In genomic region chr18:54690198-54690597, GRCh38 we compare ENCODE assay signal across 1 cellular context.
TF ChIP-seq lines count a peak whose summit lies in the region.

No MANE protein-coding gene starts in this region.

TF ChIP-seq in K562, 482 proteins besides CTCF, POLR2A, EP300 and RAD21:
- TF ChIP-seq FOXJ3 (CRISPR knock-in tag; IDR thresholded peaks at IDR 0.05) = no peak
